Comparison of ENCODE assay signal across 8 cellular contexts in the genomic region with DNA sequence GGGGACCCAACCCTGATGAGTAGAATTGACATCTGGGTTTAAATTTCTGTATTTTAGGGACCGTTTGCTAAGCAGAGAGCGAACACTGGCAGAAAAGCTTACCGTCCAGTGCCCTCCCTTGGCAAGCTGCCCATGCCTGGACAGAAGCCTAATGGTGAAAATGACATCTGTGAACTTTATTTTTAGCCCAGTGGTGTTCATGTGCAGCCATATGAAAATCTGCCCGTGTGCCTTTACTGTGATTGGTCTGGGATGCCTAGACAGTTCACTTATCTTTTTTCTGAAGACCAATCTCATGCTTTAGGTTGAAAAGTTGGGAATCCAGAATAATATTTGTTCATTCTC. TPM values are rescaled to one million over a fixed set of nuclear protein-coding genes. Genes with fewer than 3 reads are reported as not detected.
DNase-seq lines count a peak whose midpoint lies in the region; ATAC-seq and TF ChIP-seq lines count a peak whose summit lies in the region.

No MANE protein-coding gene starts in this region.

- peaks cover 10% of the 10 kb centered on the region for H3K27me3 Mint-ChIP-seq in T-helper 17 cell

- peak overlapping the region; percentile 96 for H3K27ac ChIP-seq in left ventricle myocardium inferior (replicated peaks)
- H3K27ac ChIP-seq in psoas muscle: peak overlapping the region; percentile 98

- H3K4me1 ChIP-seq in left ventricle myocardium inferior (peaks cover 61% of the 10 kb centered on the region), psoas muscle (peaks cover 69% of the 10 kb centered on the region)

- peaks cover 3% of the 10 kb centered on the region for H3K36me3 Mint-ChIP-seq in T-helper 17 cell (ENCODE audit: low read depth)

- H3K4me3 Mint-ChIP-seq in T-helper 17 cell: peak overlapping the region; percentile 96

- TF ChIP-seq CTCF in left ventricle myocardium inferior (IDR thresholded peaks at IDR 0.05; ENCODE audit: borderline replicate concordance) (no peak), psoas muscle (IDR thresholded peaks at IDR 0.05) (no peak)

- no peaks in the 10 kb centered on the region for H3K9me3 ChIP-seq in T-helper 17 cell (ENCODE audit: control insufficient read depth, low read length, poor library complexity, severe bottlenecking)
- H3K9me3 ChIP-seq in left ventricle myocardium inferior (replicated peaks): no peaks in the 10 kb centered on the region
- H3K9me3 ChIP-seq in psoas muscle: no peaks in the 10 kb centered on the region

- H3K4me3 ChIP-seq in left ventricle myocardium inferior (peak overlapping the region; percentile 83), psoas muscle (peak overlapping the region; percentile 97)

- H3K36me3 ChIP-seq in left ventricle myocardium inferior (peaks cover 17% of the 10 kb centered on the region), psoas muscle (ENCODE audit: insufficient read depth in 1 of 2, low read depth in 1 of 2) (peaks cover 0 to 27% of the 10 kb centered on the region in 2 donors)

- DNase-seq in EH (ENCODE audit: low read depth) (peak; percentile 29), T-helper 17 cell (no peak), left ventricle myocardium inferior (peak; percentile 51), psoas muscle (peak; percentile 59 to 84), NCI-H526 treated with DMSO at 0.1 percent for 48 hours (lab: John Stamatoyannopoulos, UW) (no peak), H4 (ENCODE audit: low spot score) (no peak)

- ATAC-seq in T-helper 17 cell: no peak
- ATAC-seq in psoas muscle: peak in 3 of 4 donors; percentile 28 to 46 (median 45)
- no peak for ATAC-seq in GM19324 (IDR thresholded peaks at IDR 0.05; ENCODE audit: low FRiP score, unreplicated experiment)
- no peak for ATAC-seq in HG03520 (IDR thresholded peaks at IDR 0.05; ENCODE audit: unreplicated experiment)

- intact Hi-C loops in left ventricle myocardium inferior (cut with micrococcal nuclease): no loop called here
- intact Hi-C loops in psoas muscle (cut with DNase I): loop anchor here (5.0 to 10.0 kb wide), 4 partner anchors 95 to 313 kb away; partner anchors contain the start of genes SCARB2 (in 1 of the 2) and SDAD1 (in 1 of the 2)

- peaks cover 28% of the 10 kb centered on the region for H3K4me1 Mint-ChIP-seq in T-helper 17 cell

- WGBS in psoas muscle, 3 donors: 12 to 18% (median 15%) methylated on average over 4 of the region's 4 CpGs

- peaks cover 6% of the 10 kb centered on the region for H3K27me3 ChIP-seq in left ventricle myocardium inferior (ENCODE audit: low read depth)
- no peaks in the 10 kb centered on the region for H3K27me3 ChIP-seq in psoas muscle (ENCODE audit: insufficient read depth in 3 of 3, low read length in 2 of 3)

- H3K27ac Mint-ChIP-seq in T-helper 17 cell: no peak overlapping the region

RNA-seq across cellular contexts. Expression of gene STBD1, which starts 1.1 kb away (rescaled TPM):
- total RNA-seq in T-helper 17 cell (under 1 TPM; 0.15 to 0.16 TPM), left ventricle myocardium inferior (24.3 TPM), psoas muscle (10 to 100 TPM; 39.8 to 59.7 (median 47.2) TPM)
- 10 to 100 TPM; 11.7 to 52.2 (median 32.2) TPM for polyA plus RNA-seq in psoas muscle
- 2.0 and 3.6 TPM in 2 replicates for total RNA-seq in H4 (2014; rRNA removed; shearing (Covaris generic))

RNA-seq across cellular contexts. Expression of gene FAM47E, which starts 56.1 kb away (rescaled TPM):
- under 1 TPM in 1 of 2 donors, not detected in 1; 0.72 TPM for total RNA-seq in T-helper 17 cell
- total RNA-seq in left ventricle myocardium inferior: 3.0 TPM
- total RNA-seq in psoas muscle: 1 to 10 TPM; 1.7 to 4.6 (median 3.2) TPM
- 1 to 10 TPM; 1.2 to 2.6 (median 1.5) TPM for polyA plus RNA-seq in psoas muscle
- 3.9 and 4.9 TPM in 2 replicates for total RNA-seq in H4 (2014; rRNA removed; shearing (Covaris generic))

Comparison
In these comparisons a context has a peak if more than half of its experiments do, and no peak if none do; other contexts are left out.
1. DNase-seq: peak in EH (single experiment), left ventricle myocardium inferior (single experiment) and psoas muscle (2 of 2); none in T-helper 17 cell (0 of 3), NCI-H526 treated with DMSO at 0.1 percent for 48 hours (single experiment) and H4 (single experiment).
2. ATAC-seq: peak in psoas muscle (3 of 4); none in T-helper 17 cell (single experiment), GM19324 (single experiment) and HG03520 (single experiment).